ENCODE assay signal across 8 cellular contexts in genomic region chr1:48817505-48818114, GRCh38. TPM values are rescaled to one million over a fixed set of nuclear protein-coding genes. Genes with fewer than 3 reads are reported as not detected.
DNase-seq lines count a peak whose midpoint lies in the region; ATAC-seq and TF ChIP-seq lines count a peak whose summit lies in the region.

No MANE protein-coding gene starts in this region.

- no peak for TF ChIP-seq POLR2A in right lobe of liver (IDR thresholded peaks at IDR 0.05)
- TF ChIP-seq POLR2A in tibial nerve (IDR thresholded peaks at IDR 0.05): no peak

- H4K20me1 ChIP-seq in OCI-LY7 (ENCODE audit: insufficient read depth, low read length): no peaks in the 10 kb centered on the region

- CTCF ChIA-PET in OCI-LY7 (lab: Charles Lee; ENCODE audit: unreplicated experiment): interaction anchor here (1.0 to 1.6 kb wide), 3 partner anchors 9 to 142 kb away, joined by 3 to 9 read pairs (median 6); no protein-coding TSS in a partner anchor

- POLR2A ChIA-PET in OCI-LY7 (lab: Charles Lee): interaction anchor here (0.6 kb wide), 1 partner anchor 243 kb away, joined by 3 read pairs; no protein-coding TSS in a partner anchor

- H3K4me3 ChIP-seq in OCI-LY7 (ENCODE audit: low read depth, low read length, poor library complexity, severe bottlenecking): no peak overlapping the region
- H3K4me3 ChIP-seq in coronary artery: no peak overlapping the region
- no peak overlapping the region for H3K4me3 ChIP-seq in right lobe of liver
- no peak overlapping the region for H3K4me3 ChIP-seq in tibial nerve

- BruUV-seq in OCI-LY7 (replicated peaks; lab: Mats Ljungman, UMichigan): no TSS peak

- TF ChIP-seq EP300 in tibial nerve (IDR thresholded peaks at IDR 0.05): no peak

- H3K9me3 ChIP-seq in OCI-LY7 (ENCODE audit: low read length) (no peaks in the 10 kb centered on the region), right lobe of liver (no peaks in the 10 kb centered on the region), tibial nerve (no peaks in the 10 kb centered on the region)

- H3K27me3 ChIP-seq in right lobe of liver (no peaks in the 10 kb centered on the region), tibial nerve (no peaks in the 10 kb centered on the region)

- TF ChIP-seq CTCF in OCI-LY7 (conservative IDR thresholded peaks at IDR 0.05; ENCODE audit: low read length) (peak; percentile 87), coronary artery (IDR thresholded peaks at IDR 0.05) (peak; percentile 73), right lobe of liver (IDR thresholded peaks at IDR 0.05) (peak; percentile 60 to 82 (median 78)), tibial nerve (IDR thresholded peaks at IDR 0.05) (peak; percentile 48 to 63 (median 59))

- DNase-seq in DMS114 treated with DMSO at 0.1 percent for 48 hours (lab: John Stamatoyannopoulos, UW; ENCODE audit: unreplicated experiment): peak; percentile 27
- DNase-seq in OCI-LY7 (ENCODE audit: low spot score): peak; percentile 60
- DNase-seq in coronary artery (ENCODE audit: low spot score): no peak
- DNase-seq in right lobe of liver: peak; percentile 66 to 68 (median 66)
- peak; percentile 21 to 32 for DNase-seq in tibial nerve (ENCODE audit: low spot score in 2 of 2)

- H3K4me1 ChIP-seq in OCI-LY7 (ENCODE audit: insufficient read depth, low read length, poor library complexity, severe bottlenecking) (no peaks in the 10 kb centered on the region), right lobe of liver (no peaks in the 10 kb centered on the region), tibial nerve (no peaks in the 10 kb centered on the region)

- H3K9me2 ChIP-seq in OCI-LY7 (ENCODE audit: insufficient read depth, low read length): no peaks in the 10 kb centered on the region

- H3K36me3 ChIP-seq in OCI-LY7 (ENCODE audit: insufficient read depth, low read length): no peaks in the 10 kb centered on the region
- no peaks in the 10 kb centered on the region for H3K36me3 ChIP-seq in right lobe of liver
- H3K36me3 ChIP-seq in tibial nerve: no peaks in the 10 kb centered on the region

- H3K4me2 ChIP-seq in OCI-LY7 (ENCODE audit: low read length): no peak overlapping the region

- no peaks in the 10 kb centered on the region for H3K79me2 ChIP-seq in OCI-LY7 (ENCODE audit: insufficient read depth, low read depth, low read length)

- no peak overlapping the region for H2AFZ ChIP-seq in OCI-LY7 (ENCODE audit: low read length)

- intact Hi-C loops in OCI-LY7 (cut with micrococcal nuclease; ENCODE audit: unreplicated experiment) (loop anchor here (2.0 kb wide), 1 partner anchor 141 kb away; no protein-coding TSS in a partner anchor), right lobe of liver (cut with DNase I) (no loop called here)

- no peak overlapping the region for H3K27ac ChIP-seq in OCI-LY7 (ENCODE audit: low read depth, low read length, poor library complexity, severe bottlenecking)
- H3K27ac ChIP-seq in coronary artery: no peak overlapping the region
- no peak overlapping the region for H3K27ac ChIP-seq in right lobe of liver
- H3K27ac ChIP-seq in tibial nerve: no peak overlapping the region

- WGBS in right lobe of liver (ENCODE audit: insufficient coverage, low coverage, low lambda C conversion rate, missing lambda C conversion rate): 21% methylated on average over 3 of the region's 4 CpGs
- WGBS in tibial nerve, 2 donors: 69 to 71% methylated on average over 4 of the region's 4 CpGs

- ATAC-seq in GM19043 (IDR thresholded peaks at IDR 0.05; ENCODE audit: low read depth, unreplicated experiment): peak; percentile 72
- ATAC-seq in HG03520 (IDR thresholded peaks at IDR 0.05; ENCODE audit: unreplicated experiment): peak; percentile 85
- peak; percentile 86 to 95 (median 94) for ATAC-seq in right lobe of liver
- no peak for ATAC-seq in GM19328 (IDR thresholded peaks at IDR 0.05; ENCODE audit: unreplicated experiment)

RNA-seq across cellular contexts. Expression of gene BEND5, which starts 40.9 kb away (rescaled TPM):
- total RNA-seq in OCI-LY7 (2014; rRNA removed; shearing (Covaris generic)): not detected in 2 replicates
- not detected in 2 replicates for total RNA-seq in OCI-LY7 (2022)
- total RNA-seq in right lobe of liver: 1 to 10 TPM in 1 of 6 experiments, under 1 TPM in 2, not detected in 3; 0.34 to 1.8 (median 0.47) TPM
- 1 to 10 TPM; 1.5 to 4.7 (median 2.8) TPM for total RNA-seq in tibial nerve
